Comparison of ENCODE assay signal across 8 cellular contexts in the genomic region with DNA sequence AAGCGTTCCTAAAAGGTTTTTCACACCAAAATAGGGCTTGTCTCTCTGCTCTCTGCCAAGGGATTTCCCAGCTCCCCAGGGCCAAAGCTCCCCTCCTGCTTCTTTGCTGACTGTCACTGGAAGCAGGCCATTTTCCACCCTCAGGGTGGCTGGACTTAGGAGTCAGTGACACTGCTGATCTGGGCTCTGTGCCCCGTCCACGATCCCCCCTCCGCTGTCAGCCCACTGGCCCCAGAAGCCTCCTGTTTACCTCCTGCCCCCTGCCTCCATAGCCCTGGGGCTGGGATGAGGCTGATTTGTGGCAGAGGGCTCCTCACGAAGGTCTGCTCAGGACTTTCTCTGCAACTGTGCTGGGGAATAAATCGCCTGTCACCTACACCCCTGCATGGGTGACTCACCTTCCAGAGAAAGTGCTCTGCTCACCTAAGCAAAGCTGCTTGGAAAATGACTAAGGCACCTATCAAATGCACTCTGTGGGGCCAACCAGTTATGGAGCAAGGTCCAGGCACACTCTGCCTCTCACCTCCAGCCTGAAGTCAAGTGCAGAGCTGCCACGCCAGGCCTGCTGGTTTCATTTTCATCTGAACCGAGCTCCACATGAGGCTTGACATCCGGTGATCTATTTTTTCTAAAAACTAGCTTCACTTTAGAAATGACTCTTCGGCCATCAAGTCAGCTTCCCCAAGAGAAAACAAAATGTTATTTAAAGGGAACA. TPM values are rescaled to one million over a fixed set of nuclear protein-coding genes. Genes with fewer than 3 reads are reported as not detected.
A peak's percentile ranks its signal among the peaks of the same experiment; 100 is the strongest.
DNase-seq lines count a peak whose midpoint lies in the region; ATAC-seq lines count a peak whose summit lies in the region.

No MANE protein-coding gene starts in this region.

- H3K4me3 Mint-ChIP-seq in central memory CD8-positive, alpha-beta T cell, result peak overlapping the region; percentile 93

- H3K4me1 ChIP-seq in mucosa of rectum (ENCODE audit: control insufficient read depth in 2 of 2, insufficient read depth in 2 of 2, low read length in 2 of 2), result peaks cover 81 to 83% of the 10 kb centered on the region in 2 donors

- H3K9me3 ChIP-seq in mucosa of rectum (ENCODE audit: control insufficient read depth in 2 of 2, low read length in 2 of 2), result no peaks in the 10 kb centered on the region

- peak overlapping the region; percentile 83 to 95 for H3K9ac ChIP-seq in mucosa of rectum (ENCODE audit: low read depth in 1 of 2, low read length in 2 of 2)

- H3K4me1 Mint-ChIP-seq in central memory CD8-positive, alpha-beta T cell, result peaks cover 83% of the 10 kb centered on the region

- H3K4me3 ChIP-seq in mucosa of rectum (ENCODE audit: low read length in 2 of 2), result peak overlapping the region; percentile 56 to 83

- H3K27ac ChIP-seq in mucosa of rectum (ENCODE audit: low read depth in 2 of 2, low read length in 2 of 2), result peak overlapping the region; percentile 97 to 99

- H3K27ac Mint-ChIP-seq in central memory CD8-positive, alpha-beta T cell (ENCODE audit: low read depth), result peak overlapping the region; percentile 94

- H3K27me3 ChIP-seq in mucosa of rectum (ENCODE audit: control insufficient read depth in 2 of 2, insufficient read depth in 2 of 2, low read length in 2 of 2), result no peaks in the 10 kb centered on the region

- no peaks in the 10 kb centered on the region for H3K9me3 Mint-ChIP-seq in central memory CD8-positive, alpha-beta T cell

- ATAC-seq in HG03175 (IDR thresholded peaks at IDR 0.05; ENCODE audit: unreplicated experiment), result peak; percentile 23
- ATAC-seq in central memory CD8-positive, alpha-beta T cell (replicated peaks; ENCODE audit: extremely low read depth, poor library complexity, severe bottlenecking), result no peak
- peak; percentile 77 for ATAC-seq in stimulated activated naive CD8-positive, alpha-beta T cell treated with anti-CD3 and anti-CD28 coated beads, Interleukin-15, Interleukin-2, amounts not matched to agents 100 U/mL and 50 U/mL, for 24 hours
- no peak for ATAC-seq in GM18873 (IDR thresholded peaks at IDR 0.05; ENCODE audit: low FRiP score, unreplicated experiment)

- H3K36me3 ChIP-seq in mucosa of rectum (ENCODE audit: control insufficient read depth in 2 of 2, insufficient read depth in 2 of 2, low read length in 2 of 2), result peaks cover 0 to 5% of the 10 kb centered on the region in 2 donors

- peaks cover 9% of the 10 kb centered on the region for H3K36me3 Mint-ChIP-seq in central memory CD8-positive, alpha-beta T cell (ENCODE audit: insufficient read depth)

- DNase-seq in Daoy (ENCODE audit: low read depth), result peak; percentile 87
- DNase-seq in activated CD4-positive, CD25-positive, alpha-beta regulatory T cell treated with anti-CD3 and anti-CD28 coated beads, Interleukin-2, amount 50 U/mL, for 16 hours (ENCODE audit: low read depth, low spot score), result peak; percentile 63
- DNase-seq in central memory CD8-positive, alpha-beta T cell (ENCODE audit: low spot score in 2 of 2), result peak; percentile 35 to 37
- DNase-seq in stimulated activated naive CD8-positive, alpha-beta T cell treated with anti-CD3 and anti-CD28 coated beads, Interleukin-15, Interleukin-2, amounts not matched to agents 100 U/mL and 50 U/mL, for 24 hours, result peak; percentile 83
- no peak for DNase-seq in HCEC 1CT

- no peaks in the 10 kb centered on the region for H3K27me3 Mint-ChIP-seq in central memory CD8-positive, alpha-beta T cell

RNA-seq across cellular contexts. Expression of a gene that starts 4.9 kb away (rescaled TPM):
- total RNA-seq in Daoy (2014; rRNA removed; shearing (Covaris generic)), result 11.3 and 13.9 TPM in 2 replicates

RNA-seq across cellular contexts. Expression of a gene that starts 50.0 kb away (rescaled TPM):
- total RNA-seq in Daoy (2014; rRNA removed; shearing (Covaris generic)), result not detected in 2 replicates

Comparison
In these comparisons a context has a peak if more than half of its experiments do, and no peak if none do; other contexts are left out.
1. ATAC-seq: peak in HG03175 (single experiment) and stimulated activated naive CD8-positive, alpha-beta T cell treated with anti-CD3 and anti-CD28 coated beads, Interleukin-15, Interleukin-2, amounts not matched to agents 100 U/mL and 50 U/mL, for 24 hours (single experiment); none in central memory CD8-positive, alpha-beta T cell (single experiment) and GM18873 (single experiment).